1 cellular context compared by ENCODE assay signal in genomic region chr10:127923646-127924045, GRCh38.
TF ChIP-seq lines count a peak whose summit lies in the region.

No MANE protein-coding gene starts in this region.

TF ChIP-seq in HCT116, 20 proteins besides CTCF, POLR2A, EP300 and RAD21:
- TF ChIP-seq MAX (IDR thresholded peaks at IDR 0.05) = no peak
- no peak for TF ChIP-seq EGR1 (IDR thresholded peaks at IDR 0.05; ENCODE audit: low read depth)
- TF ChIP-seq EZH2 (IDR thresholded peaks at IDR 0.05) = no peak
- no peak for TF ChIP-seq YY1 (IDR thresholded peaks at IDR 0.05; ENCODE audit: extremely low read depth, insufficient replicate concordance, low read depth, low read length)
- no peak for TF ChIP-seq SP1 (IDR thresholded peaks at IDR 0.05; ENCODE audit: low read depth)
- TF ChIP-seq JUND (IDR thresholded peaks at IDR 0.05) = no peak
- TF ChIP-seq FOSL1 (IDR thresholded peaks at IDR 0.05; ENCODE audit: low read depth) = no peak
- no peak for TF ChIP-seq POLR2AphosphoS5 (IDR thresholded peaks at IDR 0.05; ENCODE audit: low read depth, low read length)
- TF ChIP-seq ZFX (IDR thresholded peaks at IDR 0.05) = no peak
- TF ChIP-seq ATF3 (IDR thresholded peaks at IDR 0.05) = no peak
- no peak for TF ChIP-seq ZNF274 (IDR thresholded peaks at IDR 0.05; ENCODE audit: low read depth, low read length)
- TF ChIP-seq ELF1 (IDR thresholded peaks at IDR 0.05; ENCODE audit: borderline replicate concordance, low read depth) = no peak
- TF ChIP-seq CBX3 (IDR thresholded peaks at IDR 0.05; ENCODE audit: low read depth) = no peak
- TF ChIP-seq CEBPB (IDR thresholded peaks at IDR 0.05; ENCODE audit: low read depth) = no peak
- no peak for TF ChIP-seq REST (IDR thresholded peaks at IDR 0.05; ENCODE audit: low read depth)
- no peak for TF ChIP-seq TCF7L2 (IDR thresholded peaks at IDR 0.05; ENCODE audit: borderline replicate concordance, extremely low read depth, insufficient read depth, insufficient read length)
- no peak for TF ChIP-seq SRF (IDR thresholded peaks at IDR 0.05; ENCODE audit: low read depth)
- TF ChIP-seq SIN3A (IDR thresholded peaks at IDR 0.05; ENCODE audit: low read depth) = no peak
- TF ChIP-seq ZBTB33 (IDR thresholded peaks at IDR 0.05; ENCODE audit: extremely low read depth, insufficient replicate concordance, low read length) = no peak
